12 cellular contexts compared by ENCODE assay signal in the genomic region with DNA sequence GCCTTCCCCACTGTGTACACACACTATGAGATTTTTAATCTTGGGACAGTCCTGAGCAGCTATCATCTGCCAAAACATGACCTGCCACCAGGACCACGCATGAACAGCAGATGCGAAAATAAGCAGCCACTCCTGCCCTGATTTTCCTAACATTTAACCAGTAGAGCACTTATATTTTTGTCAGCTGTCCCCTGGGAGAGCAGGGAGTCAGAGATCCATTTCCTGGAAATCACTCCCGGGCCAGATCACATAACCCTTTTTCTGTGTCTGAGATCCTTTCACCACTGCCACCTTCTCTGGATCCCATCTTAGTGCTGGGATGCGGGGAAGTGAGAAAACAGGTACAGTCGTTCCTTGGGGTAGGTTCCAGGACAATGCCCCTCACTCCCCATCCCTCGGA. TPM values are rescaled to one million over a fixed set of nuclear protein-coding genes. Genes with fewer than 3 reads are reported as not detected.
DNase-seq lines count a peak whose midpoint lies in the region; ATAC-seq and TF ChIP-seq lines count a peak whose summit lies in the region.
"Had no signal": no experiment of that assay in that cellular context is flagged by ENCODE, and none has a peak within 500 bp of the region (broad histone marks: within the 10 kb centered on the region; RNA-seq: fewer than 3 reads in every experiment).

No MANE protein-coding gene starts in this region.

- no peak for TF ChIP-seq POLR2A in adrenal gland (IDR thresholded peaks at IDR 0.05)
- TF ChIP-seq POLR2A in gastrocnemius medialis (IDR thresholded peaks at IDR 0.05): no peak

- in situ Hi-C loops in gastrocnemius medialis (cut with MboI; ENCODE audit: low sequenced_read_pairs in 4 of 4): no loop called here

- H3K27ac ChIP-seq in adrenal gland (peak overlapping the region in 4 of 5 donors; percentile 28 to 100 (median 64)), right atrium auricular region (peak overlapping the region; percentile 99), gastrocnemius medialis (peak overlapping the region; percentile 93 to 99 (median 97))
- H3K27ac ChIP-seq: WERI-Rb-1 had no signal

- H3K27me3 ChIP-seq in adrenal gland (no peaks in the 10 kb centered on the region), right atrium auricular region (no peaks in the 10 kb centered on the region), gastrocnemius medialis (no peaks in the 10 kb centered on the region)

- intact Hi-C loops in adrenal gland (cut with DNase I): loop anchor here in 1 of 2 donors (5.0 kb wide), 1 partner anchor 74 kb away; no protein-coding TSS in a partner anchor
- intact Hi-C loops in gastrocnemius medialis (cut with DNase I; ENCODE audit: low total_unique reads): no loop called here
- intact Hi-C loops in left colon (cut with DNase I, micrococcal nuclease): no loop called here

- H3K9me3 ChIP-seq in adrenal gland (replicated peaks in 1 of 3): no peaks in the 10 kb centered on the region
- H3K9me3 ChIP-seq in right atrium auricular region: no peaks in the 10 kb centered on the region
- H3K9me3 ChIP-seq in gastrocnemius medialis: no peaks in the 10 kb centered on the region

- ATAC-seq in gastrocnemius medialis (no peak), HG03469 (IDR thresholded peaks at IDR 0.05; ENCODE audit: unreplicated experiment) (no peak), left colon (no peak), GM18868 (IDR thresholded peaks at IDR 0.05; ENCODE audit: unreplicated experiment) (no peak), HG03442 (IDR thresholded peaks at IDR 0.05; ENCODE audit: unreplicated experiment) (no peak)

- DNase-seq in ELR (ENCODE audit: low read depth) (peak; percentile 40), adrenal gland (peak in 1 of 7 donors; percentile 5), right atrium auricular region (ENCODE audit: low spot score) (no peak), gastrocnemius medialis (no peak), left colon (no peak)
- DNase-seq: activated naive CD4-positive, alpha-beta T cell treated with anti-CD3 and anti-CD28 coated beads, Interleukin-2, amount 50 U/mL, for 16 hours; DMS 273 treated with DMSO at 0.1 percent for 48 hours; NCI-H1436; WERI-Rb-1 had no signal

- H3K36me3 ChIP-seq in adrenal gland (replicated peaks in 1 of 2): no peaks in the 10 kb centered on the region
- H3K36me3 ChIP-seq in right atrium auricular region: no peaks in the 10 kb centered on the region
- H3K36me3 ChIP-seq in gastrocnemius medialis: no peaks in the 10 kb centered on the region

- WGBS in adrenal gland, 4 donors: 47 to 65% (median 61%) methylated on average over 6 of the region's 6 CpGs

- H3K4me1 ChIP-seq in adrenal gland (replicated peaks in 1 of 2): peaks cover 19 to 37% of the 10 kb centered on the region in 2 donors
- H3K4me1 ChIP-seq in right atrium auricular region: peaks cover 0 to 62% of the 10 kb centered on the region in 2 donors
- H3K4me1 ChIP-seq in gastrocnemius medialis: peaks cover 33 to 50% of the 10 kb centered on the region in 2 donors

- no peak overlapping the region for H3K4me3 ChIP-seq in adrenal gland
- no peak overlapping the region for H3K4me3 ChIP-seq in right atrium auricular region
- no peak overlapping the region for H3K4me3 ChIP-seq in gastrocnemius medialis

- TF ChIP-seq CTCF in adrenal gland (IDR thresholded peaks at IDR 0.05) (no peak), right atrium auricular region (IDR thresholded peaks at IDR 0.05) (no peak), gastrocnemius medialis (IDR thresholded peaks at IDR 0.05 in 4 of 5, conservative IDR thresholded peaks at IDR 0.05 in 1 of 5) (no peak)

RNA-seq across cellular contexts. Expression of gene SDCBP2, which starts 5.7 kb away (rescaled TPM):
- 1 to 10 TPM in 6 of 8 donors, under 1 TPM in 2; 0.43 to 7.6 (median 2.3) TPM for total RNA-seq in adrenal gland
- 1 to 10 TPM; 2.4 to 3.8 (median 3.0) TPM for polyA plus RNA-seq in adrenal gland
- total RNA-seq in right atrium auricular region: 1 to 10 TPM; 2.9 to 3.9 TPM
- 1 to 10 TPM; 1.3 to 2.9 (median 2.1) TPM for total RNA-seq in gastrocnemius medialis
- total RNA-seq in left colon: 100 to 1,000 TPM; 262 to 489 TPM

RNA-seq across cellular contexts. Expression of gene SNPH, which starts 57.2 kb away (rescaled TPM):
- 10 to 100 TPM in 2 of 8 donors, 1 to 10 TPM in 6; 3.3 to 18.9 (median 6.7) TPM for total RNA-seq in adrenal gland
- 10 to 100 TPM in 1 of 3 donors, 1 to 10 TPM in 2; 2.1 to 12.8 (median 4.2) TPM for polyA plus RNA-seq in adrenal gland
- 10 to 100 TPM in 1 of 2 donors, 1 to 10 TPM in 1; 5.0 to 10.1 TPM for total RNA-seq in right atrium auricular region
- 10 to 100 TPM in 3 of 4 donors, 1 to 10 TPM in 1; 3.1 to 27.4 (median 15.9) TPM for total RNA-seq in gastrocnemius medialis
- 1 to 10 TPM; 1.4 to 2.4 TPM for total RNA-seq in left colon

Comparison
In these comparisons a context has a peak if more than half of its experiments do, and no peak if none do; other contexts are left out.
1. RNA of gene SDCBP2, which starts 5.7 kb away (total RNA-seq): 262 to 489 TPM in left colon; 2.9 to 3.9 TPM in right atrium auricular region, 0.43 to 7.6 TPM in adrenal gland and 1.3 to 2.9 TPM in gastrocnemius medialis; every median in the first group is over 10 times any median in the second.
2. Peak in every context shown above with its lines, with median percentiles within 50 percentile points of each other: H3K27ac ChIP-seq.